Comparison of ENCODE assay signal across 36 cellular contexts in the genomic region with DNA sequence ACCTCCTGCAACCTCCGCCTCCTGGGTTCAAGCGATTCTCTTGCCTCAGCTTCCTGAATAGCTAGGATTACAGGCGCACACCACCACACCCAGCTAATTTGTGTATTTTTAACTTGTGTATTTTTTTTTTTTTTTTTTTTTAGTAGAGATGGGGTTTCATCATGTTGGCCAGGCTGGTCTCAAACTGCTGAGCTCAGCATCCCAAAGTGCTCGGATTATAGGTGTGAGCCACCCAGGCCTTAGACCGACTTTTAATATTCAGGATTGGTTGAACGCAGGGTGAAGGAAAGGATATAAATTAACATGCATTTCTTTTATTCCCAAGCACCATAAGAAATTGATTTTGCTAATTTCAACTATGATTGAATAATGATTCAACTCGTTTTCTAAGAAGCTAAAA.
"Had no signal": no experiment of that assay in that cellular context is flagged by ENCODE, and none has a peak within 500 bp of the region (broad histone marks: within the 10 kb centered on the region; RNA-seq: fewer than 3 reads in every experiment).

No MANE protein-coding gene starts in this region.

- H3K36me3 ChIP-seq: MG63 had no signal

- H3K4me3 ChIP-seq: MG63 had no signal

- H3K9me3 ChIP-seq: MG63 had no signal

- H3K27me3 ChIP-seq: MG63 had no signal

- DNase-seq: Karpas-422, Kasumi-1, MG63, MM.1S, MV-4-11, NCI-H1048, NCI-H1092, NCI-H1092 treated with DMSO at 0.1 percent for 48 hours, NCI-H1105, NCI-H1105 treated with DMSO at 0.1 percent for 48 hours, NCI-H1417, NCI-H1417 treated with DMSO at 0.1 percent for 48 hours, NCI-H1436, NCI-H1436 treated with DMSO at 0.1 percent for 48 hours, NCI-H146, NCI-H1694, NCI-H1694 treated with DMSO at 0.1 percent for 48 hours, NCI-H187, NCI-H187 treated with DMSO at 0.1 percent for 48 hours, NCI-H1930, NCI-H2029, NCI-H2029 treated with DMSO at 0.1 percent for 48 hours, NCI-H2081, NCI-H2081 treated with DMSO at 0.1 percent for 48 hours, NCI-H2107, NCI-H2171, NCI-H2171 treated with DMSO at 0.1 percent for 48 hours, NCI-H2227 treated with DMSO at 0.1 percent for 48 hours, NCI-H226, NCI-H345, NCI-H446, NCI-H446 treated with DMSO at 0.1 percent for 48 hours, NCI-H510A, NCI-H510A treated with DMSO at 0.1 percent for 48 hours, NCI-H524, NCI-H524 treated with DMSO at 0.1 percent for 48 hours had no signal
